1 cellular context compared by ENCODE assay signal in the genomic region with DNA sequence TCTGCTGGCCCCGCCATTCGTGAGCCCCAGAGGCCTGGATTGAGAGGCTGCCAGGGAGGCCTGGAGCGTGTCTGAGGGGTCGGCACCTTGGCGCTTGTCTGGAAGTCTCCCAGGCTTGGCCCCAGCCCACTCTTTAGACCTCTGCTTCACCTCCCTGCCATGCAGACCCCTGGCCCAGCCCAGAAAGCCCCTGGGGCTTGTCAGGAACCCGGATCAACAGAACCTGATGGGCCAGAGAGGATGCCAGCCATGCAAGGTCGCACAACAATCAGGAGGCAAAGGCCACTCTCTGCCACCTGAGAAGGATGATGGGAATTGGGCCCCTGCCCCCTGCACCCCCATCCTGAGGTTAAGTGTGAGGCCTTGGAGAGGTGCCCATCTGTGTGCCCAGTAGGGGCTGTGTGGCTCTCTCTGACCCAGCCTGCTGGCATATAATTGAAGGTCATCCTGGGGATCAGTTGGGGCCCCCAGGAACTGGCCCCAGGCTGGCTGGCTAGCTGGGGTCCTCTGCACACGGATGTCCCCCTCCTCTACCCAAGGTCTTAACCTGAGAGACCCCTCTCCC.
TF ChIP-seq lines count a peak whose summit lies in the region.

No MANE protein-coding gene starts in this region.

TF ChIP-seq in H1, 55 proteins besides CTCF, POLR2A, EP300 and RAD21:
- TF ChIP-seq SAP30 (IDR thresholded peaks at IDR 0.05; ENCODE audit: insufficient read depth, insufficient replicate concordance, low read length) (no peak), SRF (IDR thresholded peaks at IDR 0.05; ENCODE audit: low read depth, low read length) (no peak)
TF ChIP-seq in H1: peak in this region for 0.
